13 cellular contexts compared by ENCODE assay signal in the genomic region with DNA sequence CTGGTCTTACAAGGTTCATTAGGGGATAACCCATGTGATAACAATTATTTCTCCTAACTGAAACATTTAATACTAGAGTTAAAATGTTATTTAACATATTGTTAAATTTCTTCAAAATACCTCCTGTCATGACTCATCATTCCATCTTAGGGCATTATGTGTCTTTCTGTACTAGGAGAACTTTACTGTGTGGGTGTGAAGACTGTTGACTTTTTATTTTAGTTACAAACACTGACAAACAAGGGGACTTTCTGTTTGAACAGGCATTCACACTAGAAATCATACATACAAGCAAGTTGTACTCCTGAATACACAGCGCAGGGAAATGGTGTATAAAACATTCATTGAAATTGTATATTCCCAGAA.
DNase-seq lines count a peak whose midpoint lies in the region; ATAC-seq and TF ChIP-seq lines count a peak whose summit lies in the region.
"Had no signal": no experiment of that assay in that cellular context is flagged by ENCODE, and none has a peak within 500 bp of the region (broad histone marks: within the 10 kb centered on the region; RNA-seq: fewer than 3 reads in every experiment).

No MANE protein-coding gene starts in this region.

- H3K9me3 ChIP-seq in CD4-positive, alpha-beta T cell (ENCODE audit: control insufficient read depth, low read length): no peaks in the 10 kb centered on the region
- H3K9me3 ChIP-seq: MG63, SJCRH30 had no signal

- H3K27me3 ChIP-seq in CD4-positive, alpha-beta T cell (ENCODE audit: control insufficient read depth, insufficient read depth, low read length): no peaks in the 10 kb centered on the region
- H3K27me3 ChIP-seq: MG63, SJCRH30 had no signal

- CTCF ChIA-PET in CD4-positive, alpha-beta T cell (lab: Charles Lee): no interaction called here

- intact Hi-C loops in CD4-positive, alpha-beta T cell (cut with DNase I, micrococcal nuclease): no loop called here

- POLR2A ChIA-PET in CD4-positive, alpha-beta T cell (lab: Charles Lee): no interaction called here

- no peaks in the 10 kb centered on the region for H3K27me3 Mint-ChIP-seq in type B pancreatic cell
- H3K27me3 Mint-ChIP-seq in CD4-positive, alpha-beta T cell: no peaks in the 10 kb centered on the region

- H3K4me1 Mint-ChIP-seq in type B pancreatic cell (ENCODE audit: unreplicated experiment): no peaks in the 10 kb centered on the region
- peaks cover 7% of the 10 kb centered on the region for H3K4me1 Mint-ChIP-seq in CD4-positive, alpha-beta T cell (ENCODE audit: low read depth)

- no peak for TF ChIP-seq CTCF in GM10266 (IDR thresholded peaks at IDR 0.05; ENCODE audit: control insufficient read depth, insufficient read depth, low read depth, missing control alignments)
- no peak for TF ChIP-seq CTCF in type B pancreatic cell (conservative IDR thresholded peaks at IDR 0.05)
- no peak for TF ChIP-seq CTCF in CD4-positive, alpha-beta T cell (IDR thresholded peaks at IDR 0.05)

- H3K4me3 Mint-ChIP-seq in type B pancreatic cell: no peak overlapping the region
- H3K4me3 Mint-ChIP-seq in CD4-positive, alpha-beta T cell: no peak overlapping the region

- H3K36me3 Mint-ChIP-seq in type B pancreatic cell: peaks cover 3% of the 10 kb centered on the region
- peaks cover 3% of the 10 kb centered on the region for H3K36me3 Mint-ChIP-seq in CD4-positive, alpha-beta T cell (ENCODE audit: low read depth)

- peaks cover 4% of the 10 kb centered on the region for H3K9me3 Mint-ChIP-seq in type B pancreatic cell
- H3K9me3 Mint-ChIP-seq in CD4-positive, alpha-beta T cell: no peaks in the 10 kb centered on the region

- H3K27ac Mint-ChIP-seq in type B pancreatic cell: no peak overlapping the region
- H3K27ac Mint-ChIP-seq in CD4-positive, alpha-beta T cell: no peak overlapping the region

- DNase-seq in GM10266 (ENCODE audit: extremely low spot score): peak; percentile 12
- DNase-seq in iris pigment epithelial cell (ENCODE audit: low read depth): peak; percentile 68
- DNase-seq in stimulated activated CD4-positive, alpha-beta T cell treated with anti-CD3 and anti-CD28 coated beads, Interleukin-2, amount 100 ng/mL, for 48 hours: no peak
- DNase-seq in type B pancreatic cell (ENCODE audit: extremely low spot score, unreplicated experiment): no peak
- DNase-seq in D341Med (ENCODE audit: low spot score): no peak
- no peak for DNase-seq in CD4-positive, alpha-beta T cell
- DNase-seq: activated CD4-positive, CD25-positive, alpha-beta regulatory T cell treated with anti-CD3 and anti-CD28 coated beads, Interleukin-2, amount 50 U/mL, for 72 hours; activated effector memory CD4-positive, alpha-beta T cell treated with anti-CD3 and anti-CD28 coated beads, Interleukin-2, amount 50 U/mL, for 16 hours; MG63; SJCRH30 had no signal

- H3K27ac ChIP-seq in CD4-positive, alpha-beta T cell (ENCODE audit: low read depth, low read length): no peak overlapping the region
- H3K27ac ChIP-seq: SJCRH30 had no signal

- peak; percentile 49 for ATAC-seq in GM21529 (IDR thresholded peaks at IDR 0.05; ENCODE audit: unreplicated experiment)
- ATAC-seq in HG03354 (IDR thresholded peaks at IDR 0.05; ENCODE audit: poor library complexity, severe bottlenecking, unreplicated experiment): peak; percentile 58
- ATAC-seq in CD4-positive, alpha-beta T cell (ENCODE audit: poor library complexity): no peak
- ATAC-seq: left lobe of liver had no signal

Comparison
In these comparisons a context has a peak if more than half of its experiments do, and no peak if none do; other contexts are left out.
1. DNase-seq: peak in GM10266 (single experiment) and iris pigment epithelial cell (single experiment); none in stimulated activated CD4-positive, alpha-beta T cell treated with anti-CD3 and anti-CD28 coated beads, Interleukin-2, amount 100 ng/mL, for 48 hours (0 of 2), type B pancreatic cell (single experiment), D341Med (single experiment) and CD4-positive, alpha-beta T cell (0 of 10).